12 cellular contexts compared by ENCODE assay signal in the genomic region with DNA sequence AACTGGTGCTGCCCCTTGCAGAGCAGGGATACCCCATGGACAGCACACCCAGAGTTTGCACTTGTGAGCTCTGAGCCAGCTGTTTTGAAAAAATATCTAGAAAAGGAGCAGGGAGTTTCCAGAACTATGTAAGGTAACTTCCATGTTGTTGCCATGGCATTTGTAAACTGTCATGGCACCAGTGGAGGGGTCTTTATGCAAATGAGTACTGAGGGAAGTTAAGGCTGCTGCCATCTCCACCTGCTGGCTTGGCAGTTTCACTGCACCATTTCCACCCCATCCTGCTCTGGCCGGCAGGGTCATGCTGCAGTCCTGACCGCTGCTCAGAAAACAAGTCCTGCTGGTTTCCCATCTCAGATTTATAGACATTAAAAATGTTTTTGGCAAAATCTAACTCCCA. TPM values are rescaled to one million over a fixed set of nuclear protein-coding genes. Genes with fewer than 3 reads are reported as not detected.
DNase-seq lines count a peak whose midpoint lies in the region; ATAC-seq, FAIRE-seq and TF ChIP-seq lines count a peak whose summit lies in the region.
"Had no signal": no experiment of that assay in that cellular context is flagged by ENCODE, and none has a peak within 500 bp of the region (broad histone marks: within the 10 kb centered on the region; RNA-seq: fewer than 3 reads in every experiment).

No MANE protein-coding gene starts in this region.

- H3K4me2 ChIP-seq in smooth muscle cell: no peak overlapping the region

- DNase-seq in SIG-M5 treated with dmso at 0.1 percent for 504 hours (lab: John Stamatoyannopoulos, UW; ENCODE audit: unreplicated experiment) (peak; percentile 6), SIG-M5 (lab: John Stamatoyannopoulos, UW) (no peak), chondrocyte (ENCODE audit: low spot score) (no peak), smooth muscle cell (lab: John Stamatoyannopoulos, UW; ENCODE audit: unreplicated experiment) (no peak), Right ventricle myocardium superior (no peak), kidney (no peak)
- no peak for DNase-seq in stimulated activated naive CD8-positive, alpha-beta T cell treated with anti-CD3 and anti-CD28 coated beads, Interleukin-15, Interleukin-2, amounts not matched to agents 100 U/mL and 50 U/mL, for 24 hours
- DNase-seq: activated CD4-positive, alpha-beta T cell treated with anti-CD3 and anti-CD28 coated beads, Interleukin-2, amount 50 U/mL, for 48 hours; body of pancreas; MM.1S; trophoblast cell had no signal

- H3K36me3 ChIP-seq in smooth muscle cell (ENCODE audit: low read depth) (no peaks in the 10 kb centered on the region), kidney (ENCODE audit: control insufficient read depth in 1 of 2, insufficient read depth in 2 of 2, low read length in 2 of 2) (no peaks in the 10 kb centered on the region)

- no peaks in the 10 kb centered on the region for H4K20me1 ChIP-seq in smooth muscle cell (ENCODE audit: low read depth)

- H3K27me3 ChIP-seq in smooth muscle cell (ENCODE audit: low read depth): no peaks in the 10 kb centered on the region
- H3K27me3 ChIP-seq: body of pancreas had no signal

- H3K27me3 Mint-ChIP-seq in chondrocyte (ENCODE audit: low read depth): no peaks in the 10 kb centered on the region

- H3K36me3 Mint-ChIP-seq in chondrocyte (ENCODE audit: low read depth): peaks cover 1% of the 10 kb centered on the region

- peaks cover 35% of the 10 kb centered on the region for H3K9me3 Mint-ChIP-seq in chondrocyte (ENCODE audit: low read depth)

- H2AFZ ChIP-seq in smooth muscle cell (ENCODE audit: low read depth): no peak overlapping the region

- TF ChIP-seq CTCF in chondrocyte (IDR thresholded peaks at IDR 0.05): peak; percentile 67
- peak; percentile 13 for TF ChIP-seq CTCF in smooth muscle cell (IDR thresholded peaks at IDR 0.05; ENCODE audit: borderline replicate concordance, insufficient read depth, poor library complexity, severe bottlenecking)
- no peak for TF ChIP-seq CTCF in kidney (IDR thresholded peaks at IDR 0.05; ENCODE audit: borderline replicate concordance, extremely low read depth, insufficient read depth)

- no peaks in the 10 kb centered on the region for H3K4me1 Mint-ChIP-seq in chondrocyte (ENCODE audit: low read depth)

- FAIRE-seq in kidney (lab: Jason Lieb, UNC): no peak

- no peaks in the 10 kb centered on the region for H3F3A ChIP-seq in smooth muscle cell (ENCODE audit: low read depth)

- H3K9ac ChIP-seq in smooth muscle cell (ENCODE audit: low read depth) (no peak overlapping the region), kidney (ENCODE audit: low read length in 2 of 2) (no peak overlapping the region)

- H3K27ac Mint-ChIP-seq in chondrocyte (ENCODE audit: unreplicated experiment): no peak overlapping the region

- H3K4me3 ChIP-seq in smooth muscle cell (no peak overlapping the region), kidney (ENCODE audit: low read length in 2 of 2) (no peak overlapping the region)
- H3K4me3 ChIP-seq: body of pancreas had no signal

- WGBS in smooth muscle cell (ENCODE audit: low lambda C conversion rate): 59% methylated on average over 2 of the region's 2 CpGs

- intact Hi-C loops in Right ventricle myocardium superior (cut with DNase I): no loop called here
- intact Hi-C loops in kidney (cut with DNase I): no loop called here

- no peak overlapping the region for H3K27ac ChIP-seq in smooth muscle cell (ENCODE audit: low read depth)
- H3K27ac ChIP-seq in kidney (ENCODE audit: low read depth in 2 of 2, low read length in 2 of 2): no peak overlapping the region
- H3K27ac ChIP-seq: body of pancreas had no signal

- ATAC-seq in HG03469 (IDR thresholded peaks at IDR 0.05; ENCODE audit: unreplicated experiment): peak; percentile 52
- ATAC-seq in Right ventricle myocardium superior (ENCODE audit: poor library complexity): no peak
- no peak for ATAC-seq in stimulated activated naive CD8-positive, alpha-beta T cell treated with anti-CD3 and anti-CD28 coated beads, Interleukin-15, Interleukin-2, amounts not matched to agents 100 U/mL and 50 U/mL, for 24 hours
- ATAC-seq: body of pancreas had no signal

- H3K9me3 ChIP-seq in smooth muscle cell (replicated peaks; ENCODE audit: low read depth): no peaks in the 10 kb centered on the region
- H3K9me3 ChIP-seq in kidney (ENCODE audit: control insufficient read depth in 1 of 2, low read length in 2 of 2): peaks cover 5 to 12% of the 10 kb centered on the region in 2 donors

- no peak overlapping the region for H3K4me3 Mint-ChIP-seq in chondrocyte (ENCODE audit: unreplicated experiment)

- no peaks in the 10 kb centered on the region for H3K4me1 ChIP-seq in smooth muscle cell (ENCODE audit: low read depth)
- no peaks in the 10 kb centered on the region for H3K4me1 ChIP-seq in kidney (ENCODE audit: control insufficient read depth in 1 of 2, insufficient read depth in 1 of 2, low read depth in 1 of 2, low read length in 2 of 2)
- H3K4me1 ChIP-seq: body of pancreas had no signal

- no peaks in the 10 kb centered on the region for H3K79me2 ChIP-seq in smooth muscle cell (ENCODE audit: low read depth)

RNA-seq across cellular contexts. Expression of gene SNTG2, which starts 52.3 kb away (rescaled TPM):
- total RNA-seq in chondrocyte: not detected in 3 replicates
- 0.13 TPM in 1 of 2 replicates, not detected in the other for total RNA-seq in smooth muscle cell
- 0.56 TPM in 1 of 2 replicates, not detected in the other for polyA plus RNA-seq in smooth muscle cell
- total RNA-seq in Right ventricle myocardium superior: 0.73 TPM
- 2.2 TPM for total RNA-seq in kidney
- polyA plus RNA-seq in kidney (ENCODE audit: insufficient read depth, low read depth, low replicate concordance): not detected
